ENCODE assay signal across 8 cellular contexts in genomic region chr16:21820908-21821465, GRCh38. TPM values are rescaled to one million over a fixed set of nuclear protein-coding genes. Genes with fewer than 3 reads are reported as not detected.
DNase-seq lines count a peak whose midpoint lies in the region; TF ChIP-seq lines count a peak whose summit lies in the region.
"Not testable (repeated sequence)": the region's sequence is repeated elsewhere in the genome, so short reads cannot be mapped to it uniquely, and the experiment has no call there.

No MANE protein-coding gene starts in this region.

- not testable (repeated sequence) for TF ChIP-seq POLR2A in NB4 (IDR thresholded peaks at IDR 0.05; ENCODE audit: extremely low read depth, insufficient read length); sigmoid colon (IDR thresholded peaks at IDR 0.05)

- POLR2A ChIA-PET in activated CD4-positive, alpha-beta memory T cell treated with anti-CD3 and anti-CD28 coated beads for 36 hours (lab: Charles Lee) = interaction anchor here (1.6 to 2.0 kb wide), 2 partner anchors 126 to 133 kb away, joined by 6 to 9 read pairs; partner anchors contain the start of gene UQCRC2

- in situ Hi-C loops in mammary epithelial cell (cut with MboI; ENCODE audit: low sequenced_read_pairs in 2 of 2) = loop anchor here (25.0 kb wide), 3 partner anchors 141 to 366 kb away; partner anchors contain the start of genes IGSF6 (in 1 of the 2), OTOA (in 1 of the 2) and UQCRC2 (in 1 of the 2)

- TF ChIP-seq EP300 in sigmoid colon (IDR thresholded peaks at IDR 0.05) = not testable (repeated sequence)

- not testable (repeated sequence) for H4K20me1 ChIP-seq in mammary epithelial cell (ENCODE audit: insufficient read depth, low read length)

- peak overlapping the region; percentile 84 for H3K4me3 Mint-ChIP-seq in activated CD4-positive, alpha-beta memory T cell treated with anti-CD3 and anti-CD28 coated beads for 36 hours
- peak overlapping the region; percentile 98 for H3K4me3 Mint-ChIP-seq in glutamatergic neuron (ENCODE audit: unreplicated experiment)

- not testable (repeated sequence) for H3K9me3 Mint-ChIP-seq in activated CD4-positive, alpha-beta memory T cell treated with anti-CD3 and anti-CD28 coated beads for 36 hours; glutamatergic neuron (ENCODE audit: unreplicated experiment)

- H3K27ac Mint-ChIP-seq in activated CD4-positive, alpha-beta memory T cell treated with anti-CD3 and anti-CD28 coated beads for 36 hours = peak overlapping the region; percentile 94
- peak overlapping the region; percentile 98 for H3K27ac Mint-ChIP-seq in glutamatergic neuron (ENCODE audit: unreplicated experiment)

- H2AFZ ChIP-seq in mammary epithelial cell (ENCODE audit: low read depth, low read length) = peak overlapping the region; percentile 95

- intact Hi-C loops in activated CD4-positive, alpha-beta memory T cell treated with anti-CD3 and anti-CD28 coated beads for 36 hours (cut with micrococcal nuclease) = loop anchor here (5.0 kb wide), 1 partner anchor 131 kb away; the partner anchor contains the start of gene UQCRC2
- intact Hi-C loops in mammary epithelial cell (cut with micrococcal nuclease) = loop anchor here (10.0 kb wide), 1 partner anchor 364 kb away; no protein-coding TSS in a partner anchor
- intact Hi-C loops in sigmoid colon (cut with DNase I) = not testable (repeated sequence)

- TF ChIP-seq CTCF in GM12865 (IDR thresholded peaks at IDR 0.05; ENCODE audit: insufficient read depth, low read depth, low read length, missing control alignments); NB4 (IDR thresholded peaks at IDR 0.05; ENCODE audit: low read depth, low read length); mammary epithelial cell (conservative IDR thresholded peaks at IDR 0.05 in 1 of 2, IDR thresholded peaks at IDR 0.05 in 1 of 2; ENCODE audit: extremely low read depth in 1 of 2, insufficient read depth in 1 of 2, low read depth in 1 of 2, low read length in 2 of 2); glutamatergic neuron (IDR thresholded peaks at IDR 0.05; ENCODE audit: partially characterized antibody, unreplicated experiment); sigmoid colon (IDR thresholded peaks at IDR 0.05): not testable (repeated sequence)

- not testable (repeated sequence) for H3K27me3 Mint-ChIP-seq in activated CD4-positive, alpha-beta memory T cell treated with anti-CD3 and anti-CD28 coated beads for 36 hours; glutamatergic neuron (ENCODE audit: unreplicated experiment)

- not testable (repeated sequence) for H3K9ac ChIP-seq in mammary epithelial cell (ENCODE audit: insufficient read depth, low read length)

- DNase-seq in GM12865 (ENCODE audit: low read depth); NB4 (ENCODE audit: low read depth); activated CD4-positive, alpha-beta memory T cell treated with anti-CD3 and anti-CD28 coated beads for 36 hours; mammary epithelial cell; glutamatergic neuron; sigmoid colon: not testable (repeated sequence)

- CTCF ChIA-PET in activated CD4-positive, alpha-beta memory T cell treated with anti-CD3 and anti-CD28 coated beads for 36 hours (lab: Charles Lee) = interaction anchor here (0.7 kb wide), 1 partner anchor 360 kb away, joined by 3 read pairs; no protein-coding TSS in a partner anchor
- CTCF ChIA-PET in mammary epithelial cell (lab: Charles Lee; ENCODE audit: low non-redundant PET) = not testable (repeated sequence)

- H3K79me2 ChIP-seq in mammary epithelial cell (ENCODE audit: insufficient read depth, low read length) = not testable (repeated sequence)

- H3K4me3 ChIP-seq in GM12865 (ENCODE audit: low read depth, low read length) = peak overlapping the region; percentile 69
- peak overlapping the region; percentile 86 for H3K4me3 ChIP-seq in NB4 (ENCODE audit: low read depth, low read length)
- H3K4me3 ChIP-seq in mammary epithelial cell (replicated peaks in 1 of 3; ENCODE audit: insufficient read depth in 1 of 3, low read depth in 2 of 3, low read length in 3 of 3) = peak overlapping the region in 1 of 3 experiments; percentile 64
- peak overlapping the region; percentile 46 for H3K4me3 ChIP-seq in mononuclear cell (ENCODE audit: low read length)
- H3K4me3 ChIP-seq in sigmoid colon = peak overlapping the region in 3 of 4 donors; percentile 51 to 64 (median 57)
- H3K4me3 ChIP-seq in urinary bladder (ENCODE audit: low read depth, low read length) = peak overlapping the region; percentile 39

- not testable (repeated sequence) for H3K36me3 ChIP-seq in mammary epithelial cell (ENCODE audit: insufficient read depth, low read length); sigmoid colon; urinary bladder (ENCODE audit: insufficient read depth)

- H3K4me1 Mint-ChIP-seq in activated CD4-positive, alpha-beta memory T cell treated with anti-CD3 and anti-CD28 coated beads for 36 hours (ENCODE audit: low read depth) = peaks cover 20% of the 10 kb centered on the region
- not testable (repeated sequence) for H3K4me1 Mint-ChIP-seq in glutamatergic neuron (ENCODE audit: low read depth, unreplicated experiment)

- not testable (repeated sequence) for BruUV-seq in mammary epithelial cell (replicated peaks; lab: Mats Ljungman, UMichigan)

- H3K9me3 ChIP-seq in mammary epithelial cell (replicated peaks; ENCODE audit: insufficient read depth, low read length); mononuclear cell (ENCODE audit: low read depth, low read length); sigmoid colon: not testable (repeated sequence)

- peaks cover 12% of the 10 kb centered on the region for H3K36me3 Mint-ChIP-seq in activated CD4-positive, alpha-beta memory T cell treated with anti-CD3 and anti-CD28 coated beads for 36 hours
- not testable (repeated sequence) for H3K36me3 Mint-ChIP-seq in glutamatergic neuron (ENCODE audit: unreplicated experiment)

- 99% methylated on average over 13 of the region's 15 CpGs for WGBS in mammary epithelial cell (ENCODE audit: low coverage, missing lambda C conversion rate)
- WGBS in sigmoid colon, 2 donors = 83 to 87% methylated on average over 15 of the region's 15 CpGs
- WGBS in urinary bladder = 84% methylated on average over 15 of the region's 15 CpGs

- not testable (repeated sequence) for H3K4me2 ChIP-seq in mammary epithelial cell (ENCODE audit: insufficient read depth, low read depth, low read length)

- not testable (repeated sequence) for H3K4me1 ChIP-seq in mammary epithelial cell (ENCODE audit: insufficient read depth, low read length); sigmoid colon; urinary bladder (ENCODE audit: insufficient read depth)
- peaks cover 13% of the 10 kb centered on the region for H3K4me1 ChIP-seq in mononuclear cell (ENCODE audit: insufficient read depth, low read length)

- not testable (repeated sequence) for H3K27me3 ChIP-seq in mammary epithelial cell (ENCODE audit: insufficient read depth, low read length); mononuclear cell (ENCODE audit: insufficient read depth, low read length); sigmoid colon

- dilution Hi-C loops in mammary epithelial cell (cut with HindIII; ENCODE audit: low sequenced_read_pairs) = not testable (repeated sequence)

- not testable (repeated sequence) for H3K27ac ChIP-seq in mammary epithelial cell (ENCODE audit: insufficient read depth, low read depth, low read length); urinary bladder (ENCODE audit: low read depth)
- H3K27ac ChIP-seq in sigmoid colon = peak overlapping the region; percentile 74 to 82 (median 76)

RNA-seq across cellular contexts. Expression of gene NPIPB4, which starts 36.6 kb away (rescaled TPM):
- total RNA-seq in activated CD4-positive, alpha-beta memory T cell treated with anti-CD3 and anti-CD28 coated beads for 36 hours = 10 to 100 TPM; 85.2 to 92.7 TPM
- total RNA-seq in mammary epithelial cell (100 to 1,000 TPM in 1 of 2 donors, 10 to 100 TPM in 1; 42.2 to 225 TPM), glutamatergic neuron (ENCODE audit: unreplicated experiment) (212 TPM), mononuclear cell (75.5 TPM), sigmoid colon (10 to 100 TPM; 33.9 to 85.3 (median 51.0) TPM), urinary bladder (138 TPM)
- polyA plus RNA-seq in mammary epithelial cell (15.5 TPM), sigmoid colon (10 to 100 TPM in 1 of 3 donors, 1 to 10 TPM in 2; 3.6 to 58.2 (median 4.4) TPM), urinary bladder (13.8 TPM)
- polyA minus RNA-seq in mammary epithelial cell = 29.4 TPM
